18 cellular contexts compared by ENCODE assay signal in the genomic region with DNA sequence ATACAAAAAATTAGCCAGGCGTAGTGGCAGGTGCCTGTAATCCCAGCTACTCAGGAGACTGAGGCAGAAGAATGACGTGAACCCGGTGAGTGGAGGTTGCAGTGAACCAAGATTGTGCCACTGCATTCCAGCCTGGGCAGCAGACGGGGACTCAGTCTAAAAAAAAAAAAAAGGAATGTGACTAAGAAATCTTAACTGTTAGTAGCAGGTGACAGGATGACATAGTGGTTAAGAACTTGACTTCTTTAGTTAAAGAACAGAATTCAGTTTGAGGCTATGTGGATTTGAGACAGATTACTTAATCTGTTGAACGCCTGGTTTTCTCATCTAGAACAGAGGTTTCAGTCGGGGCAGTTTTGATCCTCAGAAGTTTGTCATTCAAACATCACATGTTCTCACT.
"Had no signal": no experiment of that assay in that cellular context is flagged by ENCODE, and none has a peak within 500 bp of the region (broad histone marks: within the 10 kb centered on the region; RNA-seq: fewer than 3 reads in every experiment).

No MANE protein-coding gene starts in this region.

- H3K9me3 ChIP-seq: body of pancreas, esophagus squamous epithelium, left lung, ovary, right lobe of liver, stomach, testis had no signal

- H3K36me3 ChIP-seq: ovary had no signal

- H3K27ac ChIP-seq: body of pancreas, esophagus squamous epithelium, left lung, ovary, right lobe of liver, stomach, testis had no signal

- H3K27ac Mint-ChIP-seq: activated CD8-positive, alpha-beta T cell treated with anti-CD3 and anti-CD28 coated beads, Interleukin-2, amount 10 ng/mL, durations not matched to agents 7 days and 5 days had no signal

- H3K4me3 Mint-ChIP-seq: activated CD8-positive, alpha-beta T cell treated with anti-CD3 and anti-CD28 coated beads, Interleukin-2, amount 10 ng/mL, durations not matched to agents 7 days and 5 days had no signal

- H3K27me3 ChIP-seq: body of pancreas, esophagus squamous epithelium, left lung, ovary, right lobe of liver, stomach, testis had no signal

- DNase-seq: activated CD4-positive, alpha-beta T cell treated with anti-CD3 and anti-CD28 coated beads for 4 hours; activated CD8-positive, alpha-beta memory T cell treated with anti-CD3 and anti-CD28 coated beads, Interleukin-2, amount 50 U/mL, for 48 hours; activated CD8-positive, alpha-beta T cell treated with anti-CD3 and anti-CD28 coated beads, Interleukin-2, amount 10 ng/mL, durations not matched to agents 7 days and 5 days; amygdala; body of pancreas; cortex of kidney; effector CD4-positive, alpha-beta T cell; esophagus squamous epithelium; hippocampal formation; left lung; mesendoderm; ovary; right lobe of liver; stomach; T-helper 17 cell; testis had no signal

- H3K27me3 Mint-ChIP-seq: central memory CD8-positive, alpha-beta T cell; T-helper 17 cell had no signal

- H3K4me3 ChIP-seq: body of pancreas, esophagus squamous epithelium, left lung, ovary, right lobe of liver, stomach, testis had no signal

- H3K9me3 Mint-ChIP-seq: activated naive CD4-positive, alpha-beta T cell treated with anti-CD3 and anti-CD28 coated beads, Interleukin-2, amount 50 U/mL, for 72 hours; central memory CD8-positive, alpha-beta T cell had no signal

- ATAC-seq: activated CD8-positive, alpha-beta T cell treated with anti-CD3 and anti-CD28 coated beads, Interleukin-2, amount 10 ng/mL, durations not matched to agents 7 days and 5 days; activated naive CD4-positive, alpha-beta T cell treated with anti-CD3 and anti-CD28 coated beads, Interleukin-2, amount 50 U/mL, for 72 hours; body of pancreas; left lung; right lobe of liver; T-helper 17 cell had no signal
